In genomic region chr1:168991667-168992475, GRCh38 we compare ENCODE assay signal across 17 cellular contexts.
DNase-seq lines count a peak whose midpoint lies in the region; ATAC-seq, FAIRE-seq and TF ChIP-seq lines count a peak whose summit lies in the region.
"Had no signal": no experiment of that assay in that cellular context is flagged by ENCODE, and none has a peak within 500 bp of the region (broad histone marks: within the 10 kb centered on the region; RNA-seq: fewer than 3 reads in every experiment).

No MANE protein-coding gene starts in this region.

- no peak overlapping the region for H3K27ac ChIP-seq in pancreas
- H3K27ac ChIP-seq: 22Rv1, colonic mucosa had no signal

- no peak overlapping the region for H3K4me3 ChIP-seq in pancreas
- H3K4me3 ChIP-seq: colonic mucosa, GM23338 had no signal

- no peaks in the 10 kb centered on the region for H3K9me3 ChIP-seq in pancreas
- H3K9me3 ChIP-seq: colonic mucosa had no signal

- H3K4me1 ChIP-seq in pancreas = no peaks in the 10 kb centered on the region
- H3K4me1 ChIP-seq: colonic mucosa had no signal

- WGBS in pancreas, 2 donors = 65 to 72% methylated on average over 4 of the region's 4 CpGs

- H3K36me3 ChIP-seq in pancreas = no peaks in the 10 kb centered on the region
- H3K36me3 ChIP-seq: colonic mucosa had no signal

- no peaks in the 10 kb centered on the region for H3K27me3 ChIP-seq in pancreas
- H3K27me3 ChIP-seq: colonic mucosa had no signal

- no peak for FAIRE-seq in pancreas (lab: Jason Lieb, UNC)

- no peak for TF ChIP-seq CTCF in pancreas (IDR thresholded peaks at IDR 0.05)

- intact Hi-C loops in pancreas (cut with DNase I) = no loop called here

- ATAC-seq in HG03558 (IDR thresholded peaks at IDR 0.05; ENCODE audit: extremely low read depth, unreplicated experiment) (peak; percentile 46), pancreas (no peak), HG03432 (IDR thresholded peaks at IDR 0.05; ENCODE audit: unreplicated experiment) (no peak)
- ATAC-seq: CD8-positive, alpha-beta T cell; GM23338; left ventricle myocardium superior; right cardiac atrium had no signal

- DNase-seq in DMS153 (lab: John Stamatoyannopoulos, UW) (peak; percentile 17), DMS153 treated with DMSO at 0.1 percent for 48 hours (lab: John Stamatoyannopoulos, UW; ENCODE audit: unreplicated experiment) (no peak), retina (peak; percentile 70), pancreas (no peak), cortex of kidney (lab: John Stamatoyannopoulos, UW) (no peak)
- peak; percentile 46 to 55 for DNase-seq in activated T-cell treated with anti-CD3 and anti-CD28 coated beads, Interleukin-2, amount 50 U/mL, for 48 hours
- DNase-seq: amygdala; CD8-positive, alpha-beta T cell; colonic mucosa; GDM1; left ventricle myocardium superior; NCI-H2081 treated with DMSO at 0.1 percent for 48 hours; right cardiac atrium had no signal

Comparison
In these comparisons a context has a peak if more than half of its experiments do, and no peak if none do; other contexts are left out.
1. DNase-seq: peak in DMS153 (single experiment), activated T-cell treated with anti-CD3 and anti-CD28 coated beads, Interleukin-2, amount 50 U/mL, for 48 hours (2 of 2) and retina (single experiment); none in DMS153 treated with DMSO at 0.1 percent for 48 hours (single experiment), pancreas (0 of 6) and cortex of kidney (single experiment).